2 cellular contexts compared by ENCODE assay signal in genomic region chr11:3153291-3153861, GRCh38.
TF ChIP-seq lines count a peak whose summit lies in the region.

No MANE protein-coding gene starts in this region.

TF ChIP-seq in liver, 16 proteins besides CTCF, POLR2A, EP300 and RAD21 (continued from another document):
- TF ChIP-seq, protein P1, sequence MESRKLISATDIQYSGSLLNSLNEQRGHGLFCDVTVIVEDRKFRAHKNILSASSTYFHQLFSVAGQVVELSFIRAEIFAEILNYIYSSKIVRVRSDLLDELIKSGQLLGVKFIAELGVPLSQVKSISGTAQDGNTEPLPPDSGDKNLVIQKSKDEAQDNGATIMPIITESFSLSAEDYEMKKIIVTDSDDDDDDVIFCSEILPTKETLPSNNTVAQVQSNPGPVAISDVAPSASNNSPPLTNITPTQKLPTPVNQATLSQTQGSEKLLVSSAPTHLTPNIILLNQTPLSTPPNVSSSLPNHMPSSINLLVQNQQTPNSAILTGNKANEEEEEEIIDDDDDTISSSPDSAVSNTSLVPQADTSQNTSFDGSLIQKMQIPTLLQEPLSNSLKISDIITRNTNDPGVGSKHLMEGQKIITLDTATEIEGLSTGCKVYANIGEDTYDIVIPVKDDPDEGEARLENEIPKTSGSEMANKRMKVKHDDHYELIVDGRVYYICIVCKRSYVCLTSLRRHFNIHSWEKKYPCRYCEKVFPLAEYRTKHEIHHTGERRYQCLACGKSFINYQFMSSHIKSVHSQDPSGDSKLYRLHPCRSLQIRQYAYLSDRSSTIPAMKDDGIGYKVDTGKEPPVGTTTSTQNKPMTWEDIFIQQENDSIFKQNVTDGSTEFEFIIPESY (IDR thresholded peaks at IDR 0.05), result no peak
- TF ChIP-seq NR2F2 (IDR thresholded peaks at IDR 0.05) (peak; percentile 25), SP1 (IDR thresholded peaks at IDR 0.05) (peak; percentile 26), GABPA (IDR thresholded peaks at IDR 0.05 in 1 of 2, conservative IDR thresholded peaks at IDR 0.05 in 1 of 2) (no peak), HNF4G (IDR thresholded peaks at IDR 0.05) (no peak)

TF ChIP-seq in HepG2, 621 proteins besides CTCF, POLR2A, EP300 and RAD21 (continued from another document):
- TF ChIP-seq, protein P2, sequence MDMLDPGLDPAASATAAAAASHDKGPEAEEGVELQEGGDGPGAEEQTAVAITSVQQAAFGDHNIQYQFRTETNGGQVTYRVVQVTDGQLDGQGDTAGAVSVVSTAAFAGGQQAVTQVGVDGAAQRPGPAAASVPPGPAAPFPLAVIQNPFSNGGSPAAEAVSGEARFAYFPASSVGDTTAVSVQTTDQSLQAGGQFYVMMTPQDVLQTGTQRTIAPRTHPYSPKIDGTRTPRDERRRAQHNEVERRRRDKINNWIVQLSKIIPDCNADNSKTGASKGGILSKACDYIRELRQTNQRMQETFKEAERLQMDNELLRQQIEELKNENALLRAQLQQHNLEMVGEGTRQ (IDR thresholded peaks at IDR 0.05; ENCODE audit: low read depth, low read length), result no peak
- TF ChIP-seq, protein P2 (CRISPR knock-in tag; IDR thresholded peaks at IDR 0.05; ENCODE audit: borderline replicate concordance), result no peak
- TF ChIP-seq, protein P3, sequence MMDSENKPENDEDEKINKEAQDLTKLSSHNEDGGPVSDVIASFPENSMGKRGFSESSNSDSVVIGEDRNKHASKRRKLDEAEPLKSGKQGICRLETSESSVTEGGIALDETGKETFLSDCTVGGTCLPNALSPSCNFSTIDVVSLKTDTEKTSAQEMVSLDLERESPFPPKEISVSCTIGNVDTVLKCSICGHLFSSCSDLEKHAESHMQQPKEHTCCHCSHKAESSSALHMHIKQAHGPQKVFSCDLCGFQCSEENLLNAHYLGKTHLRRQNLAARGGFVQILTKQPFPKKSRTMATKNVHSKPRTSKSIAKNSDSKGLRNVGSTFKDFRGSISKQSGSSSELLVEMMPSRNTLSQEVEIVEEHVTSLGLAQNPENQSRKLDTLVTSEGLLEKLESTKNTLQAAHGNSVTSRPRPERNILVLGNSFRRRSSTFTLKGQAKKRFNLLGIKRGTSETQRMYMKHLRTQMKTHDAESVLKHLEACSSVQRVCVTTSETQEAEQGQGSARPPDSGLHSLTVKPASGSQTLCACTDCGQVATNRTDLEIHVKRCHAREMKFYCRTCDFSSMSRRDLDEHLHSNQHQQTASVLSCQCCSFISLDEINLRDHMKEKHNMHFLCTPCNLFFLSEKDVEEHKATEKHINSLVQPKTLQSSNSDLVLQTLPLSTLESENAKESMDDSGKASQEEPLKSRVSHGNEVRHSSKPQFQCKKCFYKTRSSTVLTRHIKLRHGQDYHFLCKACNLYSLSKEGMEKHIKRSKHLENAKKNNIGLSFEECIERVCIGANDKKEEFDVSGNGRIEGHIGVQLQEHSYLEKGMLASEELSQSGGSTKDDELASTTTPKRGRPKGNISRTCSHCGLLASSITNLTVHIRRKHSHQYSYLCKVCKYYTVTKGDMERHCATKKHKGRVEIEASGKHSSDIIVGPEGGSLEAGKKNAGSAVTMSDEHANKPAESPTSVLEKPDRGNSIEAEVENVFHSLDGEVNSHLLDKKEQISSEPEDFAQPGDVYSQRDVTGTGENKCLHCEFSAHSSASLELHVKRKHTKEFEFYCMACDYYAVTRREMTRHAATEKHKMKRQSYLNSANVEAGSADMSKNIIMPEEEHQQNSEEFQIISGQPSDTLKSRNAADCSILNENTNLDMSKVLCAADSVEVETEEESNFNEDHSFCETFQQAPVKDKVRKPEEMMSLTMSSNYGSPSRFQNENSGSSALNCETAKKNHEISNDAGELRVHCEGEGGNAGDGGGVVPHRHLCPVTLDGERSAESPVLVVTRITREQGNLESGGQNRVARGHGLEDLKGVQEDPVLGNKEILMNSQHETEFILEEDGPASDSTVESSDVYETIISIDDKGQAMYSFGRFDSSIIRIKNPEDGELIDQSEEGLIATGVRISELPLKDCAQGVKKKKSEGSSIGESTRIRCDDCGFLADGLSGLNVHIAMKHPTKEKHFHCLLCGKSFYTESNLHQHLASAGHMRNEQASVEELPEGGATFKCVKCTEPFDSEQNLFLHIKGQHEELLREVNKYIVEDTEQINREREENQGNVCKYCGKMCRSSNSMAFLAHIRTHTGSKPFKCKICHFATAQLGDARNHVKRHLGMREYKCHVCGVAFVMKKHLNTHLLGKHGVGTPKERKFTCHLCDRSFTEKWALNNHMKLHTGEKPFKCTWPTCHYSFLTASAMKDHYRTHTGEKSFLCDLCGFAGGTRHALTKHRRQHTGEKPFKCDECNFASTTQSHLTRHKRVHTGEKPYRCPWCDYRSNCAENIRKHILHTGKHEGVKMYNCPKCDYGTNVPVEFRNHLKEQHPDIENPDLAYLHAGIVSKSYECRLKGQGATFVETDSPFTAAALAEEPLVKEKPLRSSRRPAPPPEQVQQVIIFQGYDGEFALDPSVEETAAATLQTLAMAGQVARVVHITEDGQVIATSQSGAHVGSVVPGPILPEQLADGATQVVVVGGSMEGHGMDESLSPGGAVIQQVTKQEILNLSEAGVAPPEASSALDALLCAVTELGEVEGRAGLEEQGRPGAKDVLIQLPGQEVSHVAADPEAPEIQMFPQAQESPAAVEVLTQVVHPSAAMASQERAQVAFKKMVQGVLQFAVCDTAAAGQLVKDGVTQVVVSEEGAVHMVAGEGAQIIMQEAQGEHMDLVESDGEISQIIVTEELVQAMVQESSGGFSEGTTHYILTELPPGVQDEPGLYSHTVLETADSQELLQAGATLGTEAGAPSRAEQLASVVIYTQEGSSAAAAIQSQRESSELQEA (CRISPR knock-in tag; IDR thresholded peaks at IDR 0.05; ENCODE audit: not compliant biosample characterization), result no peak
- TF ChIP-seq GFI1 (CRISPR knock-in tag; IDR thresholded peaks at IDR 0.05; ENCODE audit: borderline replicate concordance) (no peak), ZNF576 (CRISPR knock-in tag; IDR thresholded peaks at IDR 0.05) (no peak), NFIB (CRISPR knock-in tag; IDR thresholded peaks at IDR 0.05; ENCODE audit: borderline replicate concordance) (no peak), ZNF780A (CRISPR knock-in tag; IDR thresholded peaks at IDR 0.05) (no peak), NAIF1 (CRISPR knock-in tag; IDR thresholded peaks at IDR 0.05; ENCODE audit: borderline replicate concordance) (no peak), ZNF850 (CRISPR knock-in tag; conservative IDR thresholded peaks at IDR 0.05) (no peak), REL (CRISPR knock-in tag; conservative IDR thresholded peaks at IDR 0.05) (no peak), ZNF260 (CRISPR knock-in tag; IDR thresholded peaks at IDR 0.05; ENCODE audit: borderline replicate concordance, low read depth) (no peak), RNF2 (conservative IDR thresholded peaks at IDR 0.05; ENCODE audit: low read depth) (no peak), ZNF484 (CRISPR knock-in tag; IDR thresholded peaks at IDR 0.05; ENCODE audit: borderline replicate concordance, low read depth) (no peak)
- TF ChIP-seq, protein P4, sequence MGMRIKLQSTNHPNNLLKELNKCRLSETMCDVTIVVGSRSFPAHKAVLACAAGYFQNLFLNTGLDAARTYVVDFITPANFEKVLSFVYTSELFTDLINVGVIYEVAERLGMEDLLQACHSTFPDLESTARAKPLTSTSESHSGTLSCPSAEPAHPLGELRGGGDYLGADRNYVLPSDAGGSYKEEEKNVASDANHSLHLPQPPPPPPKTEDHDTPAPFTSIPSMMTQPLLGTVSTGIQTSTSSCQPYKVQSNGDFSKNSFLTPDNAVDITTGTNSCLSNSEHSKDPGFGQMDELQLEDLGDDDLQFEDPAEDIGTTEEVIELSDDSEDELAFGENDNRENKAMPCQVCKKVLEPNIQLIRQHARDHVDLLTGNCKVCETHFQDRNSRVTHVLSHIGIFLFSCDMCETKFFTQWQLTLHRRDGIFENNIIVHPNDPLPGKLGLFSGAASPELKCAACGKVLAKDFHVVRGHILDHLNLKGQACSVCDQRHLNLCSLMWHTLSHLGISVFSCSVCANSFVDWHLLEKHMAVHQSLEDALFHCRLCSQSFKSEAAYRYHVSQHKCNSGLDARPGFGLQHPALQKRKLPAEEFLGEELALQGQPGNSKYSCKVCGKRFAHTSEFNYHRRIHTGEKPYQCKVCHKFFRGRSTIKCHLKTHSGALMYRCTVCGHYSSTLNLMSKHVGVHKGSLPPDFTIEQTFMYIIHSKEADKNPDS (CRISPR knock-in tag; IDR thresholded peaks at IDR 0.05), result no peak
- TF ChIP-seq, protein P5, sequence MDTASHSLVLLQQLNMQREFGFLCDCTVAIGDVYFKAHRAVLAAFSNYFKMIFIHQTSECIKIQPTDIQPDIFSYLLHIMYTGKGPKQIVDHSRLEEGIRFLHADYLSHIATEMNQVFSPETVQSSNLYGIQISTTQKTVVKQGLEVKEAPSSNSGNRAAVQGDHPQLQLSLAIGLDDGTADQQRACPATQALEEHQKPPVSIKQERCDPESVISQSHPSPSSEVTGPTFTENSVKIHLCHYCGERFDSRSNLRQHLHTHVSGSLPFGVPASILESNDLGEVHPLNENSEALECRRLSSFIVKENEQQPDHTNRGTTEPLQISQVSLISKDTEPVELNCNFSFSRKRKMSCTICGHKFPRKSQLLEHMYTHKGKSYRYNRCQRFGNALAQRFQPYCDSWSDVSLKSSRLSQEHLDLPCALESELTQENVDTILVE (CRISPR knock-in tag; IDR thresholded peaks at IDR 0.05), result no peak
